ENCODE assay signal across 9 cellular contexts in the genomic region with DNA sequence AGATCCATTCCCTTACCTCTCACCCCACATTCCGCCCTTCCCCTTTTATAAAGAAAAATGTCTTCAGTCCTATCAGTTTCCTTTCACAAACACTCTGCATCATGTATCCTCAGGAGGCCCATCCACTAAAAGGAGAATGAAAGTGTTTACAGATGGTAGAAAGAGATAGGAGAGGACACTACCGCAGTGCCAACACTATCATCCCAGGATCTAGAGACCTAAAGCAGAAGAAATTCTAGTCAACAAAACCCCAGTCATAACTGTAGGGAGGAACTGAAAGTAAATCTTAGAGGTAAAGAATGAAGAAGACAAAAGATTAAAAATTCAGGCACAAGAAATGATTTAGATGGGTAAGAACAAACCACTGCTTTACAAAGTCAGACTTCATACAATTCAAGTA.
DNase-seq lines count a peak whose midpoint lies in the region; ATAC-seq lines count a peak whose summit lies in the region.
"Had no signal": no experiment of that assay in that cellular context is flagged by ENCODE, and none has a peak within 500 bp of the region (broad histone marks: within the 10 kb centered on the region; RNA-seq: fewer than 3 reads in every experiment).

No MANE protein-coding gene starts in this region.

- H3K4me1 Mint-ChIP-seq in activated CD8-positive, alpha-beta T cell treated with anti-CD3 and anti-CD28 coated beads, Interleukin-2, amount 10 ng/mL, durations not matched to agents 7 days and 5 days (ENCODE audit: low read depth): peaks cover 88% of the 10 kb centered on the region

- DNase-seq in activated CD8-positive, alpha-beta T cell treated with anti-CD3 and anti-CD28 coated beads, Interleukin-2, amount 10 ng/mL, durations not matched to agents 7 days and 5 days: no peak
- DNase-seq in NCI-H446 treated with DMSO at 0.1 percent for 48 hours (lab: John Stamatoyannopoulos, UW): no peak
- no peak for DNase-seq in central memory CD4-positive, alpha-beta T cell
- no peak for DNase-seq in NCI-H187 treated with DMSO at 0.1 percent for 48 hours (lab: John Stamatoyannopoulos, UW)
- no peak for DNase-seq in posterior vena cava (ENCODE audit: low spot score)
- DNase-seq: activated effector memory CD4-positive, alpha-beta T cell treated with anti-CD3 and anti-CD28 coated beads, Interleukin-2, amount 50 U/mL, for 16 hours had no signal

- peak overlapping the region; percentile 3 for H2AFZ ChIP-seq in ACC112 (ENCODE audit: low read length, unreplicated experiment)

- peaks cover 55% of the 10 kb centered on the region for H3K36me3 Mint-ChIP-seq in activated CD8-positive, alpha-beta T cell treated with anti-CD3 and anti-CD28 coated beads, Interleukin-2, amount 10 ng/mL, durations not matched to agents 7 days and 5 days (ENCODE audit: low read depth)

- peak overlapping the region; percentile 8 for H3K4me3 Mint-ChIP-seq in activated CD8-positive, alpha-beta T cell treated with anti-CD3 and anti-CD28 coated beads, Interleukin-2, amount 10 ng/mL, durations not matched to agents 7 days and 5 days

- no peaks in the 10 kb centered on the region for H3K27me3 ChIP-seq in ACC112 (ENCODE audit: insufficient read depth, low read length)

- peak overlapping the region; percentile 48 for H3K27ac Mint-ChIP-seq in activated CD8-positive, alpha-beta T cell treated with anti-CD3 and anti-CD28 coated beads, Interleukin-2, amount 10 ng/mL, durations not matched to agents 7 days and 5 days

- H3K4me3 ChIP-seq in ACC112 (ENCODE audit: low read depth, low read length): 0 out of 2 replicates have a peak overlapping the region, but pooled peaks have one; percentile 22

- H3K27ac ChIP-seq in ACC112 (ENCODE audit: low read depth, low read length): no peak overlapping the region

- H3K79me2 ChIP-seq in ACC112 (ENCODE audit: control insufficient read depth, insufficient read depth, low read length, unreplicated experiment): peaks cover 4% of the 10 kb centered on the region

- H3K36me3 ChIP-seq in ACC112 (ENCODE audit: insufficient read depth, low read length): no peaks in the 10 kb centered on the region

- intact Hi-C loops in posterior vena cava (cut with DNase I): no loop called here

- CTCF ChIA-PET in activated CD8-positive, alpha-beta T cell treated with anti-CD3 and anti-CD28 coated beads, Interleukin-2, amount 10 ng/mL, durations not matched to agents 7 days and 5 days (lab: Charles Lee): no interaction called here

- no peaks in the 10 kb centered on the region for H3K27me3 Mint-ChIP-seq in activated CD8-positive, alpha-beta T cell treated with anti-CD3 and anti-CD28 coated beads, Interleukin-2, amount 10 ng/mL, durations not matched to agents 7 days and 5 days (ENCODE audit: low read depth)

- peaks cover 32% of the 10 kb centered on the region for H3K4me1 ChIP-seq in ACC112 (ENCODE audit: control insufficient read depth, insufficient read depth, low read length, unreplicated experiment)

- POLR2A ChIA-PET in activated CD8-positive, alpha-beta T cell treated with anti-CD3 and anti-CD28 coated beads, Interleukin-2, amount 10 ng/mL, durations not matched to agents 7 days and 5 days (lab: Charles Lee): no interaction called here

- H3K9me3 Mint-ChIP-seq in activated CD8-positive, alpha-beta T cell treated with anti-CD3 and anti-CD28 coated beads, Interleukin-2, amount 10 ng/mL, durations not matched to agents 7 days and 5 days (ENCODE audit: insufficient read depth): peaks cover 12% of the 10 kb centered on the region

- peak; percentile 78 for ATAC-seq in GM18907 (IDR thresholded peaks at IDR 0.05; ENCODE audit: unreplicated experiment)
- peak; percentile 77 for ATAC-seq in HG03095 (IDR thresholded peaks at IDR 0.05; ENCODE audit: unreplicated experiment)
- ATAC-seq in activated CD8-positive, alpha-beta T cell treated with anti-CD3 and anti-CD28 coated beads, Interleukin-2, amount 10 ng/mL, durations not matched to agents 7 days and 5 days: peak; percentile 62
